In the genomic region with DNA sequence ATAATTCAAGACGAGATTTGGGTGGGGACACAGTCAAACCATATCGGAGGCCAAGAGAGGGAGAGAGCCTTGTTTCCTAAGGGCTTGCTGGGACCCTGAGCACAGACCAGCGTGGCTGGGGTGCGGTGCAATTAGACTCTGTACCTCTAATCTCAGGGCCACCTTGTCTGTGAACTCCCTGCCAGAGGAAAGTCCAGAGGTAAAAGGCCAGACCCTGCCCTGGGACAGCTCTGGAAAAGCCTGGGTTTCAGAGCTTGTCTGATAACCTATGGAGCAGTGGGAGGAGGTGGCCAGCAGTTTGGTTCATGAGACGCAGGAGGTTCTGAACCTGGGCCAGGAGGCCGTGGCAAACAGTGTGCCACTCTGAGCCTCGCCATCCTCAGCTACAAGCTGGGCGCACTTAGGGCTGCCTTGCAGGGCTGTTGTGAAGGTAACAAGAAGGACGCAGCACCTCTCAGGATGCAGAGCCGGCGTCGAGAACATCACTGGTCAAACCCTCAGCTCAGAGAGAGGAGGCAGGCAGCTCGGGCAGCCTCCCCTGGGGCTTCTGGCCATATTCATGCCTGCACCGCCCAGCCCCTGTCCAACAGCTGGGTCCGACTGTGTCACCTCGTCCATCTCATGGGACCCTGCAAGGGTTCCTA, we compare ENCODE assay signal across 18 cellular contexts. TPM values are rescaled to one million over a fixed set of nuclear protein-coding genes. Genes with fewer than 3 reads are reported as not detected.
DNase-seq lines count a peak whose midpoint lies in the region; ATAC-seq and TF ChIP-seq lines count a peak whose summit lies in the region.
"Had no signal": no experiment of that assay in that cellular context is flagged by ENCODE, and none has a peak within 500 bp of the region (broad histone marks: within the 10 kb centered on the region; RNA-seq: fewer than 3 reads in every experiment).

No MANE protein-coding gene starts in this region.

- H3K27me3 ChIP-seq in colonic mucosa (no peaks in the 10 kb centered on the region), liver (ENCODE audit: control insufficient read depth in 4 of 4, insufficient read depth in 4 of 4, low read length in 3 of 4) (no peaks in the 10 kb centered on the region), osteoblast (ENCODE audit: insufficient read depth, low read length) (no peaks in the 10 kb centered on the region), MM.1S (replicated peaks; ENCODE audit: insufficient read depth, low read length) (no peaks in the 10 kb centered on the region)

- intact Hi-C loops in colonic mucosa (cut with DNase I), result no loop called here

- H3K4me1 ChIP-seq in colonic mucosa, result peaks cover 12% of the 10 kb centered on the region
- H3K4me1 ChIP-seq in liver (ENCODE audit: control insufficient read depth in 4 of 4, insufficient read depth in 4 of 4, low read length in 3 of 4), result peaks cover 16 to 62% (median 51%) of the 10 kb centered on the region in 4 donors
- peaks cover 6% of the 10 kb centered on the region for H3K4me1 ChIP-seq in osteoblast (ENCODE audit: insufficient read depth, low read length)
- H3K4me1 ChIP-seq in MM.1S (ENCODE audit: low read length), result peaks cover 4% of the 10 kb centered on the region

- WGBS in liver, result 56% methylated on average over 16 of the region's 16 CpGs

- H3K9me3 ChIP-seq in colonic mucosa (no peaks in the 10 kb centered on the region), liver (ENCODE audit: control insufficient read depth in 4 of 4, low read length in 3 of 4) (no peaks in the 10 kb centered on the region), osteoblast (ENCODE audit: low read depth, low read length) (no peaks in the 10 kb centered on the region), MM.1S (replicated peaks; ENCODE audit: insufficient read depth, low read length) (no peaks in the 10 kb centered on the region)

- H4K20me1 ChIP-seq in osteoblast (ENCODE audit: insufficient read depth, low read length) (no peaks in the 10 kb centered on the region), MM.1S (ENCODE audit: insufficient read depth, low read length) (no peaks in the 10 kb centered on the region)

- H2AFZ ChIP-seq in osteoblast (ENCODE audit: low read length) (no peak overlapping the region), MM.1S (ENCODE audit: low read length) (no peak overlapping the region)

- H3K9ac ChIP-seq in colonic mucosa (ENCODE audit: low read depth in 2 of 2, low read length in 2 of 2), result no peak overlapping the region
- H3K9ac ChIP-seq in liver (ENCODE audit: low read depth in 1 of 2, low read length in 2 of 2), result no peak overlapping the region
- H3K9ac ChIP-seq in MM.1S (ENCODE audit: low read length), result no peak overlapping the region

- peak in 1 of 2 donors; percentile 40 for TF ChIP-seq RAD21 in liver (IDR thresholded peaks at IDR 0.05)

- no peak for ATAC-seq in GM18505 (IDR thresholded peaks at IDR 0.05; ENCODE audit: unreplicated experiment)

- no peak for TF ChIP-seq CTCF in C4-2B (conservative IDR thresholded peaks at IDR 0.05)
- no peak for TF ChIP-seq CTCF in colonic mucosa (IDR thresholded peaks at IDR 0.05)
- no peak for TF ChIP-seq CTCF in liver (IDR thresholded peaks at IDR 0.05; ENCODE audit: low read depth, low read length, missing input control)
- TF ChIP-seq CTCF in osteoblast (IDR thresholded peaks at IDR 0.05; ENCODE audit: extremely low read depth, low read depth, low read length), result no peak
- no peak for TF ChIP-seq CTCF in MM.1S (IDR thresholded peaks at IDR 0.05; ENCODE audit: low read length)

- H3K27ac ChIP-seq in C4-2B, result peak overlapping the region; percentile 64; the same call in 1 of the 2 replicates
- H3K27ac ChIP-seq in colonic mucosa, result no peak overlapping the region
- H3K27ac ChIP-seq in liver (ENCODE audit: low read depth in 1 of 2, low read length in 2 of 2), result peak overlapping the region; percentile 15 to 46
- no peak overlapping the region for H3K27ac ChIP-seq in osteoblast (ENCODE audit: low read depth, low read length)
- no peak overlapping the region for H3K27ac ChIP-seq in MM.1S (ENCODE audit: low read length)
- H3K27ac ChIP-seq: 22Rv1 had no signal

- H3K36me3 ChIP-seq in colonic mucosa, result no peaks in the 10 kb centered on the region
- H3K36me3 ChIP-seq in liver (ENCODE audit: control insufficient read depth in 4 of 4, insufficient read depth in 3 of 4, low read depth in 1 of 4, low read length in 3 of 4), result no peaks in the 10 kb centered on the region
- H3K36me3 ChIP-seq in osteoblast (ENCODE audit: insufficient read depth, low read length), result no peaks in the 10 kb centered on the region
- no peaks in the 10 kb centered on the region for H3K36me3 ChIP-seq in MM.1S (replicated peaks; ENCODE audit: insufficient read depth, low read length)

- no peaks in the 10 kb centered on the region for H3K9me2 ChIP-seq in MM.1S (replicated peaks; ENCODE audit: insufficient read depth, low read length)

- DNase-seq in colonic mucosa (peak; percentile 43), osteoblast (ENCODE audit: insufficient read length, low spot score, missing footprints) (peak; percentile 26), NCI-H748 treated with DMSO at 0.1 percent for 48 hours (lab: John Stamatoyannopoulos, UW) (no peak), activated T-cell treated with anti-CD3 and anti-CD28 coated beads for 4 hours (no peak), MM.1S (no peak)
- DNase-seq: AML-193, DMS79 treated with DMSO at 0.1 percent for 48 hours, HFFc6, NCI-H1048, NCI-H1436, NCI-H1930, NCI-H2171, NCI-H526, Right ventricle myocardium superior had no signal

- H3K79me2 ChIP-seq in osteoblast (ENCODE audit: insufficient read depth, low read length), result no peaks in the 10 kb centered on the region
- H3K79me2 ChIP-seq in MM.1S (ENCODE audit: low read length), result peaks cover 3% of the 10 kb centered on the region; the same call in 1 of the 2 replicates

- H3K4me2 ChIP-seq in osteoblast (ENCODE audit: insufficient read depth, low read length), result no peak overlapping the region
- no peak overlapping the region for H3K4me2 ChIP-seq in MM.1S (ENCODE audit: low read depth, low read length)

- no peaks in the 10 kb centered on the region for H3F3A ChIP-seq in MM.1S (ENCODE audit: insufficient read depth, low read length)

- no peak for TF ChIP-seq POLR2A in GM18505 (IDR thresholded peaks at IDR 0.05; ENCODE audit: borderline replicate concordance, extremely low read depth, insufficient read depth, insufficient read length)

- H3K4me3 ChIP-seq in colonic mucosa (no peak overlapping the region), liver (ENCODE audit: low read depth in 1 of 3, low read length in 3 of 3) (no peak overlapping the region), osteoblast (ENCODE audit: insufficient read depth, low read length) (no peak overlapping the region), MM.1S (ENCODE audit: low read length) (no peak overlapping the region)

TF ChIP-seq in liver, 16 proteins besides CTCF, POLR2A, EP300 and RAD21 (continues in another document):
- peak; percentile 94 to 95 for TF ChIP-seq RXRA (IDR thresholded peaks at IDR 0.05)
- TF ChIP-seq HNF4G (IDR thresholded peaks at IDR 0.05), result peak; percentile 94
- TF ChIP-seq HNF4A (conservative IDR thresholded peaks at IDR 0.05), result peak; percentile 98
- TF ChIP-seq, protein P1, sequence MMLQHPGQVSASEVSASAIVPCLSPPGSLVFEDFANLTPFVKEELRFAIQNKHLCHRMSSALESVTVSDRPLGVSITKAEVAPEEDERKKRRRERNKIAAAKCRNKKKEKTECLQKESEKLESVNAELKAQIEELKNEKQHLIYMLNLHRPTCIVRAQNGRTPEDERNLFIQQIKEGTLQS (IDR thresholded peaks at IDR 0.05), result no peak
- peak; percentile 47 for TF ChIP-seq YY1 (IDR thresholded peaks at IDR 0.05)
- peak in 1 of 2 donors; percentile 28 for TF ChIP-seq JUND (IDR thresholded peaks at IDR 0.05)
- peak; percentile 92 for TF ChIP-seq SP1 (IDR thresholded peaks at IDR 0.05)
- TF ChIP-seq, protein P2, sequence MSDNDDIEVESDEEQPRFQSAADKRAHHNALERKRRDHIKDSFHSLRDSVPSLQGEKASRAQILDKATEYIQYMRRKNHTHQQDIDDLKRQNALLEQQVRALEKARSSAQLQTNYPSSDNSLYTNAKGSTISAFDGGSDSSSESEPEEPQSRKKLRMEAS (IDR thresholded peaks at IDR 0.05), result peak; percentile 66
- no peak for TF ChIP-seq EGR1 (IDR thresholded peaks at IDR 0.05; ENCODE audit: low read depth in 2 of 2)
- TF ChIP-seq NR2F2 (IDR thresholded peaks at IDR 0.05), result peak; percentile 38
- TF ChIP-seq FOXA1 (IDR thresholded peaks at IDR 0.05), result peak; percentile 48
- TF ChIP-seq, protein P3, sequence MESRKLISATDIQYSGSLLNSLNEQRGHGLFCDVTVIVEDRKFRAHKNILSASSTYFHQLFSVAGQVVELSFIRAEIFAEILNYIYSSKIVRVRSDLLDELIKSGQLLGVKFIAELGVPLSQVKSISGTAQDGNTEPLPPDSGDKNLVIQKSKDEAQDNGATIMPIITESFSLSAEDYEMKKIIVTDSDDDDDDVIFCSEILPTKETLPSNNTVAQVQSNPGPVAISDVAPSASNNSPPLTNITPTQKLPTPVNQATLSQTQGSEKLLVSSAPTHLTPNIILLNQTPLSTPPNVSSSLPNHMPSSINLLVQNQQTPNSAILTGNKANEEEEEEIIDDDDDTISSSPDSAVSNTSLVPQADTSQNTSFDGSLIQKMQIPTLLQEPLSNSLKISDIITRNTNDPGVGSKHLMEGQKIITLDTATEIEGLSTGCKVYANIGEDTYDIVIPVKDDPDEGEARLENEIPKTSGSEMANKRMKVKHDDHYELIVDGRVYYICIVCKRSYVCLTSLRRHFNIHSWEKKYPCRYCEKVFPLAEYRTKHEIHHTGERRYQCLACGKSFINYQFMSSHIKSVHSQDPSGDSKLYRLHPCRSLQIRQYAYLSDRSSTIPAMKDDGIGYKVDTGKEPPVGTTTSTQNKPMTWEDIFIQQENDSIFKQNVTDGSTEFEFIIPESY (IDR thresholded peaks at IDR 0.05), result no peak
- no peak for TF ChIP-seq GABPA (IDR thresholded peaks at IDR 0.05 in 1 of 2, conservative IDR thresholded peaks at IDR 0.05 in 1 of 2)
- no peak for TF ChIP-seq FOXA2 (IDR thresholded peaks at IDR 0.05)

RNA-seq across cellular contexts. Expression of a gene that starts 4.8 kb away (rescaled TPM):
- total RNA-seq in colonic mucosa (10 to 100 TPM; 33.9 to 37.3 TPM), liver (10 to 100 TPM; 15.3 to 15.6 TPM), osteoblast (10.3 and 10.5 TPM in 2 replicates)
- polyA plus RNA-seq in liver, result 10 to 100 TPM; 14.6 to 14.8 TPM

RNA-seq across cellular contexts. Expression of a gene that starts 34.5 kb away (rescaled TPM):
- total RNA-seq in colonic mucosa, result 10 to 100 TPM; 62.3 to 78.3 TPM
- 100 to 1,000 TPM in 1 of 2 donors, 10 to 100 TPM in 1; 33.8 to 121 TPM for total RNA-seq in liver
- polyA plus RNA-seq in liver, result 100 to 1,000 TPM in 1 of 2 donors, 10 to 100 TPM in 1; 69.8 to 108 TPM
- total RNA-seq in osteoblast, result 64.8 and 79.6 TPM in 2 replicates

RNA-seq across cellular contexts. Expression of a gene that starts 35.1 kb away (rescaled TPM):
- total RNA-seq in colonic mucosa (100 to 1,000 TPM in 1 of 2 donors, 10 to 100 TPM in 1; 94.5 to 142 TPM), liver (10 to 100 TPM; 27.6 to 42.6 TPM), osteoblast (64.8 and 73.5 TPM in 2 replicates)
- 10 to 100 TPM; 34.1 to 66.0 TPM for polyA plus RNA-seq in liver

RNA-seq across cellular contexts. Expression of a gene that starts 39.7 kb away (rescaled TPM):
- total RNA-seq in colonic mucosa (10 to 100 TPM; 47.4 to 74.8 TPM), liver (10 to 100 TPM; 22.8 to 42.6 TPM), osteoblast (21.2 and 22.4 TPM in 2 replicates)
- polyA plus RNA-seq in liver, result 10 to 100 TPM in 1 of 2 donors, 1 to 10 TPM in 1; 8.0 to 11.1 TPM

RNA-seq across cellular contexts. Expression of a gene that starts 48.0 kb away (rescaled TPM):
- total RNA-seq in colonic mucosa (100 to 1,000 TPM; 109 to 110 TPM), liver (10 to 100 TPM; 22.6 to 26.9 TPM), osteoblast (37.3 and 38.6 TPM in 2 replicates)
- 10 to 100 TPM in 1 of 2 donors, 1 to 10 TPM in 1; 5.0 to 14.0 TPM for polyA plus RNA-seq in liver

Comparison
In these comparisons a context has a peak if more than half of its experiments do, and no peak if none do; other contexts are left out.
1. H3K27ac ChIP-seq: peak in C4-2B (single experiment) and liver (2 of 2); none in colonic mucosa (single experiment), osteoblast (single experiment) and MM.1S (single experiment).
2. DNase-seq: peak in colonic mucosa (single experiment) and osteoblast (single experiment); none in NCI-H748 treated with DMSO at 0.1 percent for 48 hours (single experiment), activated T-cell treated with anti-CD3 and anti-CD28 coated beads for 4 hours (single experiment) and MM.1S (single experiment).